In genomic region chr5:10712574-10713366, GRCh38 we compare ENCODE assay signal across 15 cellular contexts. TPM values are rescaled to one million over a fixed set of nuclear protein-coding genes. Genes with fewer than 3 reads are reported as not detected.
DNase-seq lines count a peak whose midpoint lies in the region; ATAC-seq and TF ChIP-seq lines count a peak whose summit lies in the region.
"Had no signal": no experiment of that assay in that cellular context is flagged by ENCODE, and none has a peak within 500 bp of the region (broad histone marks: within the 10 kb centered on the region; RNA-seq: fewer than 3 reads in every experiment).

No MANE protein-coding gene starts in this region.

- no peak overlapping the region for H3K18ac ChIP-seq in mesendoderm (ENCODE audit: low read length)

- H3K9ac ChIP-seq in mesendoderm (ENCODE audit: low read length) = no peak overlapping the region

- no peak overlapping the region for H2BK5ac ChIP-seq in mesendoderm (ENCODE audit: low read length)

- no peaks in the 10 kb centered on the region for H3K79me2 ChIP-seq in mesendoderm (ENCODE audit: control insufficient read depth, insufficient read depth, low read length)

- H3K79me1 ChIP-seq in mesendoderm (ENCODE audit: low read length) = no peaks in the 10 kb centered on the region

- no peak overlapping the region for H4K8ac ChIP-seq in mesendoderm (ENCODE audit: low read depth, low read length)

- ATAC-seq in GM18870 (IDR thresholded peaks at IDR 0.05; ENCODE audit: unreplicated experiment) (peak; percentile 96), GM21529 (IDR thresholded peaks at IDR 0.05; ENCODE audit: unreplicated experiment) (peak; percentile 90), HG03103 (IDR thresholded peaks at IDR 0.05; ENCODE audit: low read depth, unreplicated experiment) (peak; percentile 89), Right ventricle myocardium superior (ENCODE audit: poor library complexity) (no peak)

- no peaks in the 10 kb centered on the region for H3K36me3 ChIP-seq in mesendoderm (ENCODE audit: control insufficient read depth, insufficient read depth, low read length)

- intact Hi-C loops in Right ventricle myocardium superior (cut with DNase I) = no loop called here

- no CpG with 5 or more reads among the region's 8 CpGs for WGBS in mesendoderm (ENCODE audit: extremely low coverage, insufficient coverage, low lambda C conversion rate)

- H2BK120ac ChIP-seq in mesendoderm (ENCODE audit: low read depth, low read length) = no peak overlapping the region

- H3K9me3 Mint-ChIP-seq in endothelial cell (ENCODE audit: unreplicated experiment) = no peaks in the 10 kb centered on the region
- H3K9me3 Mint-ChIP-seq: nephron had no signal

- H3K27me3 Mint-ChIP-seq in endothelial cell (ENCODE audit: unreplicated experiment) = peaks cover 13% of the 10 kb centered on the region

- no peak overlapping the region for H2BK15ac ChIP-seq in mesendoderm (replicated peaks; ENCODE audit: low read depth)

- no peaks in the 10 kb centered on the region for H3K4me1 ChIP-seq in mesendoderm (ENCODE audit: control insufficient read depth, low read depth, low read length)

- no peak for TF ChIP-seq CTCF in endothelial cell (IDR thresholded peaks at IDR 0.05; ENCODE audit: unreplicated experiment)

- H3K36me3 Mint-ChIP-seq in endothelial cell (ENCODE audit: low read depth, unreplicated experiment) = peaks cover 59% of the 10 kb centered on the region

- H2AK5ac ChIP-seq in mesendoderm (ENCODE audit: low read length) = no peak overlapping the region

- H3K4me3 ChIP-seq in mesendoderm (ENCODE audit: low read length) = no peak overlapping the region
- H3K4me3 ChIP-seq: SK-N-MC had no signal

- H4K5ac ChIP-seq in mesendoderm (ENCODE audit: low read length) = no peak overlapping the region

- H3K4me2 ChIP-seq in mesendoderm (ENCODE audit: low read length) = no peak overlapping the region

- no peak overlapping the region for H3K56ac ChIP-seq in mesendoderm (ENCODE audit: low read length)

- H3K27me3 ChIP-seq in mesendoderm (ENCODE audit: insufficient read depth, low read length, poor library complexity) = no peaks in the 10 kb centered on the region

- no peak overlapping the region for H3K23ac ChIP-seq in mesendoderm (ENCODE audit: low read length)

- H3K4me3 Mint-ChIP-seq in endothelial cell (ENCODE audit: unreplicated experiment) = peak overlapping the region; percentile 76
- H3K4me3 Mint-ChIP-seq: nephron had no signal

- peaks cover 48% of the 10 kb centered on the region for H3K4me1 Mint-ChIP-seq in endothelial cell (ENCODE audit: unreplicated experiment)
- H3K4me1 Mint-ChIP-seq: nephron had no signal

- H3K27ac ChIP-seq in mesendoderm (ENCODE audit: low read depth, low read length) = no peak overlapping the region
- H3K27ac ChIP-seq: SK-N-MC had no signal

- no peak overlapping the region for H3K4ac ChIP-seq in mesendoderm (ENCODE audit: low read depth, low read length)

- peak overlapping the region; percentile 7 for H3K27ac Mint-ChIP-seq in endothelial cell (ENCODE audit: unreplicated experiment)
- H3K27ac Mint-ChIP-seq: nephron had no signal

- DNase-seq in endothelial cell (ENCODE audit: low spot score) (no peak), Right ventricle myocardium superior (no peak), NCI-H1930 (lab: John Stamatoyannopoulos, UW) (no peak), RKO (ENCODE audit: low spot score) (no peak), mesendoderm (no peak)
- DNase-seq: activated CD4-positive, alpha-beta T cell treated with anti-CD3 and anti-CD28 coated beads for 4 hours; activated naive CD4-positive, alpha-beta T cell; foreskin fibroblast; kidney glomerular epithelial cell; NCI-H774 had no signal

RNA-seq across cellular contexts. Expression of gene DAP, which starts 48.3 kb away (rescaled TPM):
- total RNA-seq in endothelial cell (ENCODE audit: unreplicated experiment) = 231 TPM
- total RNA-seq in Right ventricle myocardium superior = 13.6 TPM
- 41.4 TPM for polyA plus RNA-seq in mesendoderm (2013, experiment 1 of 2)
- polyA plus RNA-seq in mesendoderm (2013, experiment 2 of 2) = 42.1 TPM

Comparison
In these comparisons a context has a peak if more than half of its experiments do, and no peak if none do; other contexts are left out.
1. RNA of gene DAP, which starts 48.3 kb away (total RNA-seq): 231 TPM in endothelial cell (single experiment); 13.6 TPM in Right ventricle myocardium superior (single experiment); every median in the first group is over 10 times any median in the second.